In genomic region chr13:24159921-24160324, GRCh38 we compare ENCODE assay signal across 8 cellular contexts. TPM values are rescaled to one million over a fixed set of nuclear protein-coding genes. Genes with fewer than 3 reads are reported as not detected.
DNase-seq lines count a peak whose midpoint lies in the region; ATAC-seq and TF ChIP-seq lines count a peak whose summit lies in the region.

No MANE protein-coding gene starts in this region.

- DNase-seq in cardiac muscle cell (ENCODE audit: low read depth in 1 of 2, low spot score in 1 of 2) (no peak), Right ventricle myocardium inferior (ENCODE audit: missing footprints) (no peak), ascending aorta (ENCODE audit: low spot score in 2 of 2) (no peak), type B pancreatic cell (ENCODE audit: extremely low spot score, unreplicated experiment) (no peak), DMS153 treated with DMSO at 0.1 percent for 48 hours (lab: John Stamatoyannopoulos, UW; ENCODE audit: unreplicated experiment) (no peak), NCI-H128 (lab: John Stamatoyannopoulos, UW; ENCODE audit: unreplicated experiment) (no peak), HuH-7.5 (ENCODE audit: low spot score) (no peak)

- peaks cover 21% of the 10 kb centered on the region for H3K27me3 Mint-ChIP-seq in type B pancreatic cell

- peak overlapping the region; percentile 86 for H3K4me3 Mint-ChIP-seq in type B pancreatic cell

- peak overlapping the region; percentile 83 for H3K4me3 ChIP-seq in cardiac muscle cell
- H3K4me3 ChIP-seq in ascending aorta, result peak overlapping the region; percentile 61 to 89
- peak overlapping the region in 1 of 3 donors; percentile 87 for H3K4me3 ChIP-seq in liver (ENCODE audit: low read depth in 1 of 3, low read length in 3 of 3)

- H3K27ac ChIP-seq in cardiac muscle cell, result peak overlapping the region; percentile 41
- peak overlapping the region in 1 of 2 donors; percentile 41 for H3K27ac ChIP-seq in ascending aorta
- H3K27ac ChIP-seq in liver (ENCODE audit: low read depth in 1 of 2, low read length in 2 of 2), result peak overlapping the region; percentile 52 to 97

- intact Hi-C loops in Right ventricle myocardium inferior (cut with DNase I), result loop anchor here (2.0 kb wide), 2 partner anchors 55 to 101 kb away; no protein-coding TSS in a partner anchor
- intact Hi-C loops in ascending aorta (cut with DNase I), result loop anchor here (2.0 to 5.0 kb wide), 3 partner anchors 57 to 139 kb away; no protein-coding TSS in a partner anchor

- H3K9me3 Mint-ChIP-seq in type B pancreatic cell, result no peaks in the 10 kb centered on the region

- H3K9me3 ChIP-seq in cardiac muscle cell (ENCODE audit: low read depth) (no peaks in the 10 kb centered on the region), ascending aorta (no peaks in the 10 kb centered on the region), liver (ENCODE audit: control insufficient read depth in 4 of 4, low read length in 3 of 4) (no peaks in the 10 kb centered on the region)

- H3K27me3 ChIP-seq in cardiac muscle cell (peaks cover 3% of the 10 kb centered on the region), ascending aorta (no peaks in the 10 kb centered on the region), liver (ENCODE audit: control insufficient read depth in 4 of 4, insufficient read depth in 4 of 4, low read length in 3 of 4) (no peaks in the 10 kb centered on the region)

- H3K4me1 ChIP-seq in cardiac muscle cell (ENCODE audit: low read depth), result peaks cover 7% of the 10 kb centered on the region
- H3K4me1 ChIP-seq in ascending aorta, result no peaks in the 10 kb centered on the region
- peaks cover 0 to 36% (median 19%) of the 10 kb centered on the region in 4 donors for H3K4me1 ChIP-seq in liver (ENCODE audit: control insufficient read depth in 4 of 4, insufficient read depth in 4 of 4, low read length in 3 of 4)

- H3K4me1 Mint-ChIP-seq in type B pancreatic cell (ENCODE audit: unreplicated experiment), result peaks cover 25% of the 10 kb centered on the region

- 25% methylated on average over 9 of the region's 9 CpGs for WGBS in liver

- TF ChIP-seq CTCF in cardiac muscle cell (IDR thresholded peaks at IDR 0.05; ENCODE audit: low read depth, low read length) (no peak), ascending aorta (IDR thresholded peaks at IDR 0.05) (no peak), liver (IDR thresholded peaks at IDR 0.05; ENCODE audit: low read depth, low read length, missing input control) (no peak), type B pancreatic cell (conservative IDR thresholded peaks at IDR 0.05) (no peak)

- no peak overlapping the region for H3K9ac ChIP-seq in liver (ENCODE audit: low read depth in 1 of 2, low read length in 2 of 2)

- peak overlapping the region; percentile 79 for H3K27ac Mint-ChIP-seq in type B pancreatic cell

- ATAC-seq in Right ventricle myocardium inferior, result no peak

- TF ChIP-seq RAD21 in liver (IDR thresholded peaks at IDR 0.05), result no peak

- H3K36me3 ChIP-seq in cardiac muscle cell (no peaks in the 10 kb centered on the region), ascending aorta (no peaks in the 10 kb centered on the region), liver (ENCODE audit: control insufficient read depth in 4 of 4, insufficient read depth in 3 of 4, low read depth in 1 of 4, low read length in 3 of 4) (peaks cover 0 to 3% (median 1%) of the 10 kb centered on the region in 4 donors)

- no peaks in the 10 kb centered on the region for H3K36me3 Mint-ChIP-seq in type B pancreatic cell

TF ChIP-seq in liver, 16 proteins besides CTCF, POLR2A, EP300 and RAD21:
- TF ChIP-seq ATF3 (IDR thresholded peaks at IDR 0.05) (no peak), FOXA1 (IDR thresholded peaks at IDR 0.05) (no peak)

RNA-seq across cellular contexts. Expression of gene SPATA13, which starts 0.6 kb away (rescaled TPM):
- total RNA-seq in cardiac muscle cell, result 13.0 and 23.3 TPM in 2 replicates
- 3.9 and 5.3 TPM in 2 replicates for polyA plus RNA-seq in cardiac muscle cell
- total RNA-seq in Right ventricle myocardium inferior, result 9.9 TPM
- total RNA-seq in ascending aorta, result 38.2 TPM
- 10 to 100 TPM; 16.7 to 57.6 TPM for total RNA-seq in liver
- 10 to 100 TPM in 1 of 2 donors, 1 to 10 TPM in 1; 10.0 to 24.1 TPM for polyA plus RNA-seq in liver
- total RNA-seq in type B pancreatic cell (ENCODE audit: low replicate concordance), result 15.2 and 22.0 TPM in 2 replicates
